23 cellular contexts compared by ENCODE assay signal in the genomic region with DNA sequence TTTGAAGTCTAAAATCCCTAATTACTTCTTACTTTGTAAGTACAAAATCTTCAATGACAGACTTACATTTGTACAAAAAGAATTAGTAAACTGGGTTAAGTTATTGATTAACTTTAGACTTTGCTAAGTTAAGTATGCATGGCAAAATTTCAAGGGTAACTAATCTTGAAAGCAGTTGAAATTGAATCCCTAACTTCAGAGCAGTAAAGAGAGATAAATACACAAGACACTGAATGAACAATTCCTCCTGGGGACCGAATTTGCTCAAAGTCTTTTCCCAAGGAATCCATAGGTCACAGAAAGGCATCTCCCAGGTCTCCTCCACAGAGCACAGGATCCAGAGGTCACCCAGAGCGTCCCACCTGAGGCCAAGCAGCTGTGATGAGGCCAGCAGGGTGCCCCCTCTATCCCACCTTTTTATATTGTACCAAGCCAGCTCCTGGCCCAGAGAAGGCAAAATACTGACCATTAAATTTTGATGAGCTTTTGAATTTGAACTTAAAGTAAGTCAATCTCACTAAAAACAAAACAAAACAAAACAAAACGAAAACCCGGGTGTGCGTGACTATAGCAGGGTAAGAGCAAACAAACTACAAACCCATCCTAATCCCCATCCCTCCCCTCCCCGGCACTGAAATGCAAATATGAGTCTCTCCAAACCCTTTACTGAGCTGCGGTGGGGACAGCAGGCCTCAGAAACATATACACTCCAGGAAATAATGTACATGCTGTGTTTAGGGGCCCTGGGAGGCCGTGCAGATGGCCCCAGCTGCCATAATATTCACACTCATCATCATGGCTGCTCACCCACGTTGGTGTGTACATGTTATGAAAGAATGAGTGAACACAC. TPM values are rescaled to one million over a fixed set of nuclear protein-coding genes. Genes with fewer than 3 reads are reported as not detected.
A peak's percentile ranks its signal among the peaks of the same experiment; 100 is the strongest.
DNase-seq lines count a peak whose midpoint lies in the region; ATAC-seq and TF ChIP-seq lines count a peak whose summit lies in the region.
"Had no signal": no experiment of that assay in that cellular context is flagged by ENCODE, and none has a peak within 500 bp of the region (broad histone marks: within the 10 kb centered on the region; RNA-seq: fewer than 3 reads in every experiment).

No MANE protein-coding gene starts in this region.

- H3K36me3 ChIP-seq in hepatocyte (replicated peaks; ENCODE audit: insufficient read depth, low read depth): no peaks in the 10 kb centered on the region
- H3K36me3 ChIP-seq in osteoblast (ENCODE audit: insufficient read depth, low read length): no peaks in the 10 kb centered on the region
- H3K36me3 ChIP-seq in lower lobe of right lung: no peaks in the 10 kb centered on the region
- H3K36me3 ChIP-seq: colonic mucosa, left ventricle myocardium inferior, thyroid gland had no signal

- 38% methylated on average over 9 of the region's 9 CpGs for WGBS in hepatocyte (ENCODE audit: low lambda C conversion rate, missing lambda C conversion rate)

- H3K9me3 ChIP-seq in hepatocyte (ENCODE audit: low read depth): no peaks in the 10 kb centered on the region
- H3K9me3 ChIP-seq in osteoblast (ENCODE audit: low read depth, low read length): no peaks in the 10 kb centered on the region
- no peaks in the 10 kb centered on the region for H3K9me3 ChIP-seq in lower lobe of right lung
- H3K9me3 ChIP-seq: colonic mucosa, left ventricle myocardium inferior, psoas muscle, thyroid gland had no signal

- H3K4me3 ChIP-seq in hepatocyte: no peak overlapping the region
- no peak overlapping the region for H3K4me3 ChIP-seq in osteoblast (ENCODE audit: insufficient read depth, low read length)
- H3K4me3 ChIP-seq in lower lobe of right lung: no peak overlapping the region
- H3K4me3 ChIP-seq: colonic mucosa, left ventricle myocardium inferior, psoas muscle, thyroid gland had no signal

- H3K4me1 ChIP-seq in hepatocyte (ENCODE audit: insufficient read depth) (peaks cover 26% of the 10 kb centered on the region), osteoblast (ENCODE audit: insufficient read depth, low read length) (peaks cover 11% of the 10 kb centered on the region), lower lobe of right lung (no peaks in the 10 kb centered on the region)
- H3K4me1 ChIP-seq: colonic mucosa, psoas muscle had no signal

- H3K27me3 ChIP-seq in hepatocyte: no peaks in the 10 kb centered on the region
- H3K27me3 ChIP-seq in osteoblast (ENCODE audit: insufficient read depth, low read length): no peaks in the 10 kb centered on the region
- peaks cover under 1% of the 10 kb centered on the region for H3K27me3 ChIP-seq in lower lobe of right lung (ENCODE audit: low read depth)
- H3K27me3 ChIP-seq: colonic mucosa, thyroid gland had no signal

- H3K79me2 ChIP-seq in hepatocyte: no peaks in the 10 kb centered on the region
- H3K79me2 ChIP-seq in osteoblast (ENCODE audit: insufficient read depth, low read length): peaks cover 35% of the 10 kb centered on the region

- intact Hi-C loops in lower lobe of right lung (cut with DNase I): no loop called here

- H3K27ac ChIP-seq in hepatocyte (peak overlapping the region; percentile 19), osteoblast (ENCODE audit: low read depth, low read length) (no peak overlapping the region), lower lobe of right lung (no peak overlapping the region)
- H3K27ac ChIP-seq: colonic mucosa, left ventricle myocardium inferior, psoas muscle, thyroid gland had no signal

- TF ChIP-seq CTCF in hepatocyte (IDR thresholded peaks at IDR 0.05; ENCODE audit: poor library complexity) (no peak), osteoblast (IDR thresholded peaks at IDR 0.05; ENCODE audit: extremely low read depth, low read depth, low read length) (no peak), lower lobe of right lung (IDR thresholded peaks at IDR 0.05) (no peak)

- DNase-seq in DMS 273 treated with DMSO at 0.1 percent for 48 hours (lab: John Stamatoyannopoulos, UW) (peak; percentile 74), NCI-H69 (lab: John Stamatoyannopoulos, UW) (peak; percentile 88), hepatocyte (ENCODE audit: low spot score) (no peak), osteoblast (ENCODE audit: insufficient read length, low spot score, missing footprints) (peak; percentile 38), lower lobe of right lung (no peak), iPS-NIHi11 (ENCODE audit: low spot score) (no peak), NCI-H2107 (lab: John Stamatoyannopoulos, UW) (no peak)
- no peak for DNase-seq in stimulated activated CD4-positive, alpha-beta T cell treated with anti-CD3 and anti-CD28 coated beads, Interleukin-4, amount 100 ng/mL, for 1 hour
- DNase-seq: activated CD4-positive, alpha-beta T cell treated with anti-CD3 and anti-CD28 coated beads for 36 hours; activated CD8-positive, alpha-beta memory T cell treated with anti-CD3 and anti-CD28 coated beads, Interleukin-2, amount 10 ng/mL, durations not matched to agents 7 days and 5 days; activated naive CD8-positive, alpha-beta T cell treated with anti-CD3 and anti-CD28 coated beads, Interleukin-2, amount 50 U/mL, for 24 hours; CD4-positive, alpha-beta T cell; GF-D8; KG1; left ventricle myocardium inferior; NCI-H1930; psoas muscle; SIG-M5; stimulated activated CD4-positive, alpha-beta T cell treated with anti-CD3 and anti-CD28 coated beads, Interleukin-2, amount 100 ng/mL, for 48 hours; stimulated activated naive CD4-positive, alpha-beta T cell treated with Interleukin-2 at 50 U/mL for 16 hours; T-helper 1 cell had no signal

- ATAC-seq in lower lobe of right lung: no peak
- ATAC-seq: activated CD4-positive, alpha-beta T cell treated with anti-CD3 and anti-CD28 coated beads for 36 hours; activated CD8-positive, alpha-beta memory T cell treated with anti-CD3 and anti-CD28 coated beads, Interleukin-2, amount 10 ng/mL, durations not matched to agents 7 days and 5 days; activated naive CD8-positive, alpha-beta T cell treated with anti-CD3 and anti-CD28 coated beads, Interleukin-2, amount 50 U/mL, for 24 hours had no signal

- no peak overlapping the region for H2AFZ ChIP-seq in hepatocyte
- H2AFZ ChIP-seq in osteoblast (ENCODE audit: low read length): no peak overlapping the region

- H4K20me1 ChIP-seq in hepatocyte (ENCODE audit: insufficient read depth, poor library complexity, severe bottlenecking) (no peaks in the 10 kb centered on the region), osteoblast (ENCODE audit: insufficient read depth, low read length) (peaks cover 30% of the 10 kb centered on the region)

- H3K4me2 ChIP-seq in hepatocyte: peak overlapping the region; percentile 69
- no peak overlapping the region for H3K4me2 ChIP-seq in osteoblast (ENCODE audit: insufficient read depth, low read length)

- no peaks in the 10 kb centered on the region for H3K9me2 ChIP-seq in hepatocyte (replicated peaks; ENCODE audit: insufficient read depth)

RNA-seq across cellular contexts. Expression of a gene that starts 21.1 kb away (rescaled TPM):
- total RNA-seq in hepatocyte (7.9 and 9.9 TPM in 2 replicates), osteoblast (10.0 and 10.9 TPM in 2 replicates), lower lobe of right lung (8.8 TPM)
- 8.7 and 10.7 TPM in 2 replicates for polyA plus RNA-seq in hepatocyte
- total RNA-seq: activated CD8-positive, alpha-beta memory T cell treated with anti-CD3 and anti-CD28 coated beads, Interleukin-2, amount 10 ng/mL, durations not matched to agents 7 days and 5 days had no signal

Comparison
In these comparisons a context has a peak if more than half of its experiments do, and no peak if none do; other contexts are left out.
1. DNase-seq: peak in DMS 273 treated with DMSO at 0.1 percent for 48 hours (single experiment), NCI-H69 (single experiment) and osteoblast (single experiment); none in hepatocyte (single experiment), lower lobe of right lung (single experiment), stimulated activated CD4-positive, alpha-beta T cell treated with anti-CD3 and anti-CD28 coated beads, Interleukin-4, amount 100 ng/mL, for 1 hour (single experiment), iPS-NIHi11 (single experiment) and NCI-H2107 (single experiment).